In genomic region chr15:52797625-52798501, GRCh38 we compare ENCODE assay signal across 23 cellular contexts. TPM values are rescaled to one million over a fixed set of nuclear protein-coding genes. Genes with fewer than 3 reads are reported as not detected.
A peak's percentile ranks its signal among the peaks of the same experiment; 100 is the strongest.
DNase-seq lines count a peak whose midpoint lies in the region; ATAC-seq and TF ChIP-seq lines count a peak whose summit lies in the region.
"Had no signal": no experiment of that assay in that cellular context is flagged by ENCODE, and none has a peak within 500 bp of the region (broad histone marks: within the 10 kb centered on the region; RNA-seq: fewer than 3 reads in every experiment).

No MANE protein-coding gene starts in this region.

- no peak for DNase-seq in activated naive CD8-positive, alpha-beta T cell treated with anti-CD3 and anti-CD28 coated beads for 36 hours
- DNase-seq in MM.1S: no peak
- no peak for DNase-seq in stimulated activated naive B cell treated with anti-CD40 and anti-IgM and Interleukin-4, amounts not matched to agents 10 μg/mL and 1 μg/mL and 100 μg/mL, for 72 hours
- DNase-seq in stimulated activated CD4-positive, alpha-beta T cell treated with anti-CD3 and anti-CD28 coated beads, Interleukin-2, amount 100 ng/mL, for 48 hours: no peak
- no peak for DNase-seq in GM20000 (ENCODE audit: low spot score)
- no peak for DNase-seq in HK-2 (ENCODE audit: unreplicated experiment)
- DNase-seq: activated B cell treated with CpG ODN at 0.5 μM for 24 hours; activated naive CD4-positive, alpha-beta T cell; CD4-positive, alpha-beta T cell; DMS79; hypothalamus; NCI-H1694 treated with DMSO at 0.1 percent for 48 hours; stomach; T-helper 1 cell had no signal

- no peaks in the 10 kb centered on the region for H3K9me3 Mint-ChIP-seq in activated naive CD8-positive, alpha-beta T cell (ENCODE audit: low read depth)
- H3K9me3 Mint-ChIP-seq in activated naive CD8-positive, alpha-beta T cell treated with anti-CD3 and anti-CD28 coated beads for 36 hours: peaks cover 9% of the 10 kb centered on the region
- H3K9me3 Mint-ChIP-seq in stimulated activated naive B cell treated with anti-CD40 and anti-IgM and Interleukin-4, amounts not matched to agents 10 μg/mL and 1 μg/mL and 100 μg/mL, for 72 hours: peaks cover 10 to 15% of the 10 kb centered on the region in 2 donors
- H3K9me3 Mint-ChIP-seq: activated B cell treated with CpG ODN at 0.5 μM for 24 hours; CD4-positive, alpha-beta T cell had no signal

- H3K9ac ChIP-seq in MM.1S (ENCODE audit: low read length) (no peak overlapping the region), iPS-20b (ENCODE audit: low read depth, low read length) (0 out of 2 replicates have a peak overlapping the region, but pooled peaks have one; percentile 42)

- peaks cover 38% of the 10 kb centered on the region for H3K4me1 Mint-ChIP-seq in activated naive CD8-positive, alpha-beta T cell (ENCODE audit: low read depth)
- H3K4me1 Mint-ChIP-seq in activated naive CD8-positive, alpha-beta T cell treated with anti-CD3 and anti-CD28 coated beads for 36 hours: peaks cover 18% of the 10 kb centered on the region
- H3K4me1 Mint-ChIP-seq in stimulated activated naive B cell treated with anti-CD40 and anti-IgM and Interleukin-4, amounts not matched to agents 10 μg/mL and 1 μg/mL and 100 μg/mL, for 72 hours: peaks cover 21 to 30% of the 10 kb centered on the region in 2 donors

- H3K36me3 Mint-ChIP-seq in activated naive CD8-positive, alpha-beta T cell: no peaks in the 10 kb centered on the region
- H3K36me3 Mint-ChIP-seq in activated naive CD8-positive, alpha-beta T cell treated with anti-CD3 and anti-CD28 coated beads for 36 hours: peaks cover 7% of the 10 kb centered on the region
- peaks cover 9 to 17% of the 10 kb centered on the region in 2 donors for H3K36me3 Mint-ChIP-seq in stimulated activated naive B cell treated with anti-CD40 and anti-IgM and Interleukin-4, amounts not matched to agents 10 μg/mL and 1 μg/mL and 100 μg/mL, for 72 hours

- peak overlapping the region; percentile 52 for H3K4me2 ChIP-seq in MM.1S (ENCODE audit: low read depth, low read length)

- no peaks in the 10 kb centered on the region for H4K20me1 ChIP-seq in MM.1S (ENCODE audit: insufficient read depth, low read length)

- peaks cover 55% of the 10 kb centered on the region for H3K27me3 Mint-ChIP-seq in activated naive CD8-positive, alpha-beta T cell
- peaks cover 99% of the 10 kb centered on the region for H3K27me3 Mint-ChIP-seq in activated naive CD8-positive, alpha-beta T cell treated with anti-CD3 and anti-CD28 coated beads for 36 hours
- peaks cover 74 to 96% of the 10 kb centered on the region in 2 donors for H3K27me3 Mint-ChIP-seq in stimulated activated naive B cell treated with anti-CD40 and anti-IgM and Interleukin-4, amounts not matched to agents 10 μg/mL and 1 μg/mL and 100 μg/mL, for 72 hours

- H2AFZ ChIP-seq in MM.1S (ENCODE audit: low read length): no peak overlapping the region

- H3K36me3 ChIP-seq in MM.1S (replicated peaks; ENCODE audit: insufficient read depth, low read length): no peaks in the 10 kb centered on the region
- peaks cover 8% of the 10 kb centered on the region; the same call in 1 of the 2 replicates for H3K36me3 ChIP-seq in iPS-20b (ENCODE audit: insufficient read depth, low read depth, low read length)
- H3K36me3 ChIP-seq: stomach, vagina had no signal

- H3K27ac ChIP-seq in MM.1S (ENCODE audit: low read length) (no peak overlapping the region), iPS-20b (ENCODE audit: low read length) (no peak overlapping the region)
- H3K27ac ChIP-seq: RWPE1, stomach, vagina had no signal

- no peak overlapping the region for H3K4me3 ChIP-seq in MM.1S (ENCODE audit: low read length)
- H3K4me3 ChIP-seq in iPS-20b (ENCODE audit: low read length): peak overlapping the region; percentile 55; the same call in 1 of the 2 replicates
- H3K4me3 ChIP-seq: vagina had no signal

- no peak for ATAC-seq in stimulated activated naive B cell treated with anti-CD40 and anti-IgM and Interleukin-4, amounts not matched to agents 10 μg/mL and 1 μg/mL and 100 μg/mL, for 72 hours (replicated peaks)
- ATAC-seq: HCT116 had no signal

- H3K27me3 ChIP-seq in MM.1S (replicated peaks; ENCODE audit: insufficient read depth, low read length) (peaks cover 81% of the 10 kb centered on the region), iPS-20b (ENCODE audit: insufficient read depth, low read length) (peaks cover 100% of the 10 kb centered on the region)

- H3K4me3 Mint-ChIP-seq in activated naive CD8-positive, alpha-beta T cell: peak overlapping the region; percentile 30
- no peak overlapping the region for H3K4me3 Mint-ChIP-seq in activated naive CD8-positive, alpha-beta T cell treated with anti-CD3 and anti-CD28 coated beads for 36 hours
- peak overlapping the region in 1 of 2 donors; percentile 32 for H3K4me3 Mint-ChIP-seq in stimulated activated naive B cell treated with anti-CD40 and anti-IgM and Interleukin-4, amounts not matched to agents 10 μg/mL and 1 μg/mL and 100 μg/mL, for 72 hours
- H3K4me3 Mint-ChIP-seq: activated B cell treated with CpG ODN at 0.5 μM for 24 hours had no signal

- TF ChIP-seq CTCF in MM.1S (IDR thresholded peaks at IDR 0.05; ENCODE audit: low read length): no peak
- TF ChIP-seq CTCF in GM20000 (IDR thresholded peaks at IDR 0.05; ENCODE audit: extremely low read depth, missing control alignments): no peak

- no peak overlapping the region for H3K27ac Mint-ChIP-seq in activated naive CD8-positive, alpha-beta T cell
- no peak overlapping the region for H3K27ac Mint-ChIP-seq in activated naive CD8-positive, alpha-beta T cell treated with anti-CD3 and anti-CD28 coated beads for 36 hours
- peak overlapping the region; percentile 42 for H3K27ac Mint-ChIP-seq in stimulated activated naive B cell treated with anti-CD40 and anti-IgM and Interleukin-4, amounts not matched to agents 10 μg/mL and 1 μg/mL and 100 μg/mL, for 72 hours
- H3K27ac Mint-ChIP-seq: activated B cell treated with CpG ODN at 0.5 μM for 24 hours; CD4-positive, alpha-beta T cell had no signal

- 0 out of 2 replicates have a peak, but pooled peaks cover under 1% of the 10 kb centered on the region for H3F3A ChIP-seq in MM.1S (ENCODE audit: insufficient read depth, low read length)

- no peaks in the 10 kb centered on the region for H3K79me2 ChIP-seq in MM.1S (ENCODE audit: low read length)

- H3K4me1 ChIP-seq in MM.1S (ENCODE audit: low read length) (no peaks in the 10 kb centered on the region), iPS-20b (ENCODE audit: insufficient read depth, low read length) (peaks cover 54% of the 10 kb centered on the region)

- H3K9me3 ChIP-seq in MM.1S (replicated peaks; ENCODE audit: insufficient read depth, low read length) (no peaks in the 10 kb centered on the region), iPS-20b (ENCODE audit: insufficient read depth, low read depth, low read length) (no peaks in the 10 kb centered on the region)
- H3K9me3 ChIP-seq: vagina had no signal

- no peaks in the 10 kb centered on the region for H3K9me2 ChIP-seq in MM.1S (replicated peaks; ENCODE audit: insufficient read depth, low read length)

RNA-seq across cellular contexts. Expression of gene ONECUT1, which starts 7.7 kb away (rescaled TPM):
- total RNA-seq in activated naive CD8-positive, alpha-beta T cell treated with anti-CD3 and anti-CD28 coated beads for 36 hours: not detected
- total RNA-seq: CD4-positive, alpha-beta T cell; fibroblast of villous mesenchyme; HT1080; lower leg skin; pulmonary artery endothelial cell; vagina had no signal
